Comparison of ENCODE assay signal across 9 cellular contexts in the genomic region with DNA sequence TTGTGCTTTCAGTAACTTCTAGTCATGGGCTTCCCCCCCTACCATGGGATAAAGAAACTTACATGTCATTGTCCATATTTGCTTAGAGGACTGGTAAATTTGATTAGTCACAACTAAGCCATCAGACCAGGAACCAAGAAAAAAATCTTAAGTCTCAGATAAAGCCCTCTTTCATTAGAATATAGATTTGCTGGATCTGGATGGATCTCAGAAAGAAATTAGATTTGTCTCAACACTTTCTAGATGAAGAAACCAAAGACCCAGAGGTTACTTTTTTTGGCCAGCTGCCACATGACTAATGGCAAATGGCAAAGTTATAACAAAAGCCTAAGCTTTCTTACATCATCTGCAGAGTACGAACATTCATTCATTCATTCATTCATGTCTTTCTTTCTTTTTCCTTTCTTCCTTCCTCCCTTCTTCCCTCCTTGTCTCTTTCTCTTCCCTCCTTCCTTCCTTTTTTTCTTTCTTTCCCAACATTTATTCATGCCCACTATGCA.
DNase-seq lines count a peak whose midpoint lies in the region; ATAC-seq, FAIRE-seq and TF ChIP-seq lines count a peak whose summit lies in the region.
"Had no signal": no experiment of that assay in that cellular context is flagged by ENCODE, and none has a peak within 500 bp of the region (broad histone marks: within the 10 kb centered on the region; RNA-seq: fewer than 3 reads in every experiment).

No MANE protein-coding gene starts in this region.

- no peaks in the 10 kb centered on the region for H3K36me3 Mint-ChIP-seq in brain
- no peaks in the 10 kb centered on the region for H3K36me3 Mint-ChIP-seq in activated CD4-positive, alpha-beta memory T cell treated with anti-CD3 and anti-CD28 coated beads for 36 hours

- FAIRE-seq in D721Med (lab: Jason Lieb, UNC) (peak; percentile 68), frontal cortex (lab: Jason Lieb, UNC) (no peak)

- no peak for DNase-seq in D721Med (ENCODE audit: insufficient read length, low spot score)
- peak; percentile 29 for DNase-seq in NCI-H226
- peak; percentile 84 for DNase-seq in iris pigment epithelial cell (ENCODE audit: low read depth)
- no peak for DNase-seq in T-helper 1 cell
- DNase-seq in activated CD4-positive, alpha-beta memory T cell treated with anti-CD3 and anti-CD28 coated beads for 36 hours = no peak
- DNase-seq in frontal cortex (ENCODE audit: low spot score in 2 of 2) = no peak
- DNase-seq: central memory CD4-positive, alpha-beta T cell had no signal

- H3K9me3 Mint-ChIP-seq in brain = no peaks in the 10 kb centered on the region
- no peaks in the 10 kb centered on the region for H3K9me3 Mint-ChIP-seq in activated CD4-positive, alpha-beta memory T cell treated with anti-CD3 and anti-CD28 coated beads for 36 hours

- no peaks in the 10 kb centered on the region for H3K27me3 Mint-ChIP-seq in brain
- H3K27me3 Mint-ChIP-seq in activated CD4-positive, alpha-beta memory T cell treated with anti-CD3 and anti-CD28 coated beads for 36 hours = peaks cover 19% of the 10 kb centered on the region

- peak overlapping the region; percentile 72 to 97 (median 93) for H3K27ac Mint-ChIP-seq in brain
- no peak overlapping the region for H3K27ac Mint-ChIP-seq in activated CD4-positive, alpha-beta memory T cell treated with anti-CD3 and anti-CD28 coated beads for 36 hours

- H3K4me1 Mint-ChIP-seq in brain = peaks cover 37% of the 10 kb centered on the region
- H3K4me1 Mint-ChIP-seq in activated CD4-positive, alpha-beta memory T cell treated with anti-CD3 and anti-CD28 coated beads for 36 hours (ENCODE audit: low read depth) = no peaks in the 10 kb centered on the region

- peak overlapping the region in 3 of 5 experiments; percentile 50 to 74 (median 69) for H3K4me3 Mint-ChIP-seq in brain
- no peak overlapping the region for H3K4me3 Mint-ChIP-seq in activated CD4-positive, alpha-beta memory T cell treated with anti-CD3 and anti-CD28 coated beads for 36 hours

- TF ChIP-seq CTCF in D721Med (IDR thresholded peaks at IDR 0.05; ENCODE audit: insufficient read depth, missing control alignments) (no peak), brain (conservative IDR thresholded peaks at IDR 0.05) (no peak)

- ATAC-seq in HG03045 (IDR thresholded peaks at IDR 0.05; ENCODE audit: unreplicated experiment) = no peak

- intact Hi-C loops in activated CD4-positive, alpha-beta memory T cell treated with anti-CD3 and anti-CD28 coated beads for 36 hours (cut with micrococcal nuclease) = no loop called here

- POLR2A ChIA-PET in activated CD4-positive, alpha-beta memory T cell treated with anti-CD3 and anti-CD28 coated beads for 36 hours (lab: Charles Lee) = no interaction called here

- CTCF ChIA-PET in activated CD4-positive, alpha-beta memory T cell treated with anti-CD3 and anti-CD28 coated beads for 36 hours (lab: Charles Lee) = interaction anchor here (0.9 kb wide), 1 partner anchor 12 kb away, joined by 3 read pairs; no protein-coding TSS in a partner anchor

Comparison
In these comparisons a context has a peak if more than half of its experiments do, and no peak if none do; other contexts are left out.
1. DNase-seq: peak in NCI-H226 (single experiment) and iris pigment epithelial cell (single experiment); none in D721Med (single experiment), T-helper 1 cell (0 of 5), activated CD4-positive, alpha-beta memory T cell treated with anti-CD3 and anti-CD28 coated beads for 36 hours (single experiment) and frontal cortex (0 of 2).